In the genomic region with DNA sequence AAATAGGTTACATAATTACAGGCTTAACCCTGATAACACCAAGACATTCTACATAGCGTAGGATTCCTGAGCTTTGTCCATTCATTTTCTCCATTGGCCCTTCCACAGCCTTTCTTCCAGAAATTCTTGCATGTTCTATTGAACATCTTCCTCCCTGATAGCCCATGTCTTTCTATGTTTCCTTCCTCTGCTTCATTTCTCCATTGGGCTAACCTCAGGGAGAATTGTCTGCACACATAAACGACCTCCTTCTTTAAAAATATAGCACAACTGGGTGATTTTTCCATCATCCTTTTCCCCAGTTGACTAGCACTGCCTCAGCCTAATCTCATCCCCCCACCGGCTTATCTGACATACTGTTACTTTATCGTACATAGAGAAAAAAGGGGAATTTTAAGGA, we compare ENCODE assay signal across 11 cellular contexts. TPM values are rescaled to one million over a fixed set of nuclear protein-coding genes. Genes with fewer than 3 reads are reported as not detected.
"Had no signal": no experiment of that assay in that cellular context is flagged by ENCODE, and none has a peak within 500 bp of the region (broad histone marks: within the 10 kb centered on the region; RNA-seq: fewer than 3 reads in every experiment).

No MANE protein-coding gene starts in this region.

- ATAC-seq: GM23338, HCT116 had no signal

- H3K9me3 Mint-ChIP-seq: GM23338, H9, HFFc6 had no signal

- H3K4me3 ChIP-seq: GM23248, GM23338, HAP-1 had no signal

- H3K36me3 ChIP-seq: HAP-1 had no signal

- DNase-seq: GM23248, GOT3, H7, H9, HCEC 1CT, HFFc6 had no signal

- H3K4me3 Mint-ChIP-seq: GM23338, H9, HFFc6 had no signal

- H3K9me3 ChIP-seq: HAP-1 had no signal

- H3K4me2 ChIP-seq: GM23338 had no signal

- H3K4me1 ChIP-seq: HAP-1 had no signal

- H3K27ac ChIP-seq: GM23248 had no signal

- H3K27ac Mint-ChIP-seq: GM23338, H9, HFFc6 had no signal

- H3K4me1 Mint-ChIP-seq: GM23338 had no signal

- FAIRE-seq: H1, H54 had no signal

RNA-seq across cellular contexts. Expression of a gene that starts 11.2 kb away (rescaled TPM):
- total RNA-seq: H7, H9 had no signal
